ENCODE assay signal across 18 cellular contexts in the genomic region with DNA sequence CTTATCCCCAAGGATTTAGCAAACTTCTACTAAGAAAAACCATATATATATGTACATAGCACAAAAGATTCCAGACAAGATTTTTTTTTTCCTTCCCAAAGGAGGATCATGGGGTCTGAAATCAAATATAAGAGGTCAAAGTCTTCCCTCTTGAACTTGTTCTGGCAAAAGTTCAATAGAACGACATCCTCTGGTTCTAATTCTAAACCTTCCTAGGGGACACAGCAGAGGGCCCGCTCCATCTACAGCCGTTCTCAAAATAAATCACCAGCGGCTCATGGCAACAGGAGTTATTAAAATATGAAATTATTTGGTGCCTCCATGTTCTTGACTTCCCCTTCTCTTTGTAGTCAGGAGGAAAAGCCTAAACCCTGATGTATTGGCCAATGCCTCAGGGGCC. TPM values are rescaled to one million over a fixed set of nuclear protein-coding genes. Genes with fewer than 3 reads are reported as not detected.
DNase-seq lines count a peak whose midpoint lies in the region; ATAC-seq and TF ChIP-seq lines count a peak whose summit lies in the region.
"Had no signal": no experiment of that assay in that cellular context is flagged by ENCODE, and none has a peak within 500 bp of the region (broad histone marks: within the 10 kb centered on the region; RNA-seq: fewer than 3 reads in every experiment).

No MANE protein-coding gene starts in this region.

- no peak overlapping the region for H3K4me3 Mint-ChIP-seq in nephron
- H3K4me3 Mint-ChIP-seq: B cell; CD4-positive, alpha-beta T cell; CD8-positive, alpha-beta T cell had no signal

- ATAC-seq in Right ventricle myocardium superior (ENCODE audit: poor library complexity) = peak; percentile 27
- ATAC-seq: A549; CD8-positive, alpha-beta T cell had no signal

- intact Hi-C loops in Right ventricle myocardium superior (cut with DNase I) (no loop called here), cardiac septum (cut with DNase I) (no loop called here), left ventricle myocardium inferior (cut with micrococcal nuclease) (no loop called here)

- H3K36me3 Mint-ChIP-seq in nephron (ENCODE audit: low read depth) = no peaks in the 10 kb centered on the region
- H3K36me3 Mint-ChIP-seq: CD8-positive, alpha-beta T cell had no signal

- DNase-seq in Right ventricle myocardium superior (peak; percentile 38), cardiac septum (ENCODE audit: low spot score) (no peak), left ventricle myocardium inferior (no peak), right atrium auricular region (ENCODE audit: low spot score) (no peak)
- DNase-seq: AML-193; Caco-2; Calu3; CD4-positive, alpha-beta T cell; CD8-positive, alpha-beta T cell; DMS79 treated with DMSO at 0.1 percent for 48 hours; GF-D8 had no signal

- H3K4me3 ChIP-seq in left ventricle myocardium inferior (no peak overlapping the region), right atrium auricular region (no peak overlapping the region)
- H3K4me3 ChIP-seq: A549; BLaER1 treated with 17β-estradiol and CSF1 and Interleukin-3, amounts not matched to agents 10 nM and 100 nM had no signal

- H3K36me3 ChIP-seq in left ventricle myocardium inferior (no peaks in the 10 kb centered on the region), right atrium auricular region (no peaks in the 10 kb centered on the region)
- H3K36me3 ChIP-seq: BLaER1 treated with 17β-estradiol and CSF1 and Interleukin-3, amounts not matched to agents 10 nM and 100 nM had no signal

- H3K9me3 Mint-ChIP-seq in nephron = peaks cover 2% of the 10 kb centered on the region
- H3K9me3 Mint-ChIP-seq: CD4-positive, alpha-beta T cell; CD8-positive, alpha-beta T cell had no signal

- H3K4me1 ChIP-seq in left ventricle myocardium inferior = no peaks in the 10 kb centered on the region
- no peaks in the 10 kb centered on the region for H3K4me1 ChIP-seq in right atrium auricular region
- H3K4me1 ChIP-seq: A549, Caco-2 had no signal

- peaks cover 24% of the 10 kb centered on the region for H3K27me3 Mint-ChIP-seq in nephron (ENCODE audit: low read depth)
- H3K27me3 Mint-ChIP-seq: CD4-positive, alpha-beta T cell had no signal

- H3K9me3 ChIP-seq in left ventricle myocardium inferior (replicated peaks) (peaks cover 4% of the 10 kb centered on the region), right atrium auricular region (no peaks in the 10 kb centered on the region)
- H3K9me3 ChIP-seq: A549 had no signal

- peak overlapping the region; percentile 21 to 84 (median 82) for H3K27ac Mint-ChIP-seq in nephron
- H3K27ac Mint-ChIP-seq: B cell; CD4-positive, alpha-beta T cell; CD8-positive, alpha-beta T cell had no signal

- peaks cover 24% of the 10 kb centered on the region for H3K4me1 Mint-ChIP-seq in nephron
- H3K4me1 Mint-ChIP-seq: B cell had no signal

- H3K27me3 ChIP-seq in left ventricle myocardium inferior (ENCODE audit: low read depth) (peaks cover 26% of the 10 kb centered on the region), right atrium auricular region (no peaks in the 10 kb centered on the region)
- H3K27me3 ChIP-seq: BLaER1 treated with 17β-estradiol and CSF1 and Interleukin-3, amounts not matched to agents 10 nM and 100 nM had no signal

- H3K27ac ChIP-seq in left ventricle myocardium inferior (replicated peaks) = peak overlapping the region; percentile 50
- H3K27ac ChIP-seq in right atrium auricular region = no peak overlapping the region
- H3K27ac ChIP-seq: 22Rv1; BLaER1 treated with 17β-estradiol and CSF1 and Interleukin-3, amounts not matched to agents 10 nM and 100 nM; C4-2B had no signal

- no peak for TF ChIP-seq CTCF in left ventricle myocardium inferior (IDR thresholded peaks at IDR 0.05; ENCODE audit: borderline replicate concordance)
- no peak for TF ChIP-seq CTCF in right atrium auricular region (IDR thresholded peaks at IDR 0.05)
- TF ChIP-seq CTCF in nephron (IDR thresholded peaks at IDR 0.05; ENCODE audit: unreplicated experiment in 3 of 3) = no peak

RNA-seq across cellular contexts. Expression of a gene that starts 29.0 kb away (rescaled TPM):
- total RNA-seq in Right ventricle myocardium superior = not detected
- not detected for total RNA-seq in cardiac septum
- total RNA-seq in left ventricle myocardium inferior = not detected
- total RNA-seq in right atrium auricular region = not detected
- total RNA-seq: A172; Caco-2; Calu3; CD4-positive, alpha-beta T cell; CD8-positive, alpha-beta T cell had no signal
